ENCODE assay signal across 13 cellular contexts in genomic region chr13:25181597-25181996, GRCh38. TPM values are rescaled to one million over a fixed set of nuclear protein-coding genes. Genes with fewer than 3 reads are reported as not detected.
DNase-seq lines count a peak whose midpoint lies in the region; ATAC-seq, FAIRE-seq and TF ChIP-seq lines count a peak whose summit lies in the region.
"Had no signal": no experiment of that assay in that cellular context is flagged by ENCODE, and none has a peak within 500 bp of the region (broad histone marks: within the 10 kb centered on the region; RNA-seq: fewer than 3 reads in every experiment).

No MANE protein-coding gene starts in this region.

- peaks cover 8% of the 10 kb centered on the region for H3K9me3 Mint-ChIP-seq in mesothelial cell of epicardium

- peak overlapping the region; percentile 24 for H3K27ac Mint-ChIP-seq in mesothelial cell of epicardium

- DNase-seq in mesothelial cell of epicardium (ENCODE audit: low spot score in 2 of 2, unreplicated experiment in 2 of 2) (no peak), H54 (ENCODE audit: insufficient read length, low spot score) (no peak), sciatic nerve (ENCODE audit: low spot score) (no peak), left lobe of liver (ENCODE audit: low spot score) (no peak)
- no peak for DNase-seq in activated naive CD4-positive, alpha-beta T cell treated with Interleukin-2 at 50 U/mL for 16 hours
- DNase-seq: activated naive CD4-positive, alpha-beta T cell; NCI-H2171; SHP77; small intestine had no signal

- no peak overlapping the region for H3K4me3 Mint-ChIP-seq in mesothelial cell of epicardium

- TF ChIP-seq CTCF in mesothelial cell of epicardium (IDR thresholded peaks at IDR 0.05; ENCODE audit: unreplicated experiment): no peak

- TF ChIP-seq POLR2A in H54 (IDR thresholded peaks at IDR 0.05; ENCODE audit: low read depth, low read length): no peak

- H3K27me3 Mint-ChIP-seq in mesothelial cell of epicardium (ENCODE audit: low read depth): peaks cover 6% of the 10 kb centered on the region

- intact Hi-C loops in sciatic nerve (cut with DNase I): no loop called here

- ATAC-seq in GM18520 (IDR thresholded peaks at IDR 0.05; ENCODE audit: unreplicated experiment) (peak; percentile 16), GM21576 (IDR thresholded peaks at IDR 0.05; ENCODE audit: unreplicated experiment) (peak; percentile 36), HG03139 (IDR thresholded peaks at IDR 0.05; ENCODE audit: unreplicated experiment) (peak; percentile 29), sciatic nerve (no peak), left lobe of liver (no peak)
- ATAC-seq: HepG2 had no signal

- no peaks in the 10 kb centered on the region for H3K36me3 Mint-ChIP-seq in mesothelial cell of epicardium

- H3K4me1 Mint-ChIP-seq in mesothelial cell of epicardium: peaks cover 12% of the 10 kb centered on the region

- FAIRE-seq in H54 (lab: Jason Lieb, UNC): no peak
- FAIRE-seq: HepG2, small intestine had no signal

RNA-seq across cellular contexts. Expression of gene AMER2, which starts 9.5 kb away (rescaled TPM):
- total RNA-seq in mesothelial cell of epicardium (0.57 to 0.60 TPM (median 0.60 TPM) in 3 replicates), sciatic nerve (0.04 TPM), left lobe of liver (not detected)
- total RNA-seq: HepG2 had no signal

Comparison
In these comparisons a context has a peak if more than half of its experiments do, and no peak if none do; other contexts are left out.
1. ATAC-seq: peak in GM18520 (single experiment), GM21576 (single experiment) and HG03139 (single experiment); none in sciatic nerve (single experiment) and left lobe of liver (single experiment).